12 cellular contexts compared by ENCODE assay signal in genomic region chr15:69869881-69870465, GRCh38.
"Had no signal": no experiment of that assay in that cellular context is flagged by ENCODE, and none has a peak within 500 bp of the region (broad histone marks: within the 10 kb centered on the region; RNA-seq: fewer than 3 reads in every experiment).

No MANE protein-coding gene starts in this region.

- H3K4me1 Mint-ChIP-seq: activated naive CD8-positive, alpha-beta T cell treated with anti-CD3 and anti-CD28 coated beads for 36 hours had no signal

- H3K4me3 Mint-ChIP-seq: activated naive CD8-positive, alpha-beta T cell treated with anti-CD3 and anti-CD28 coated beads for 36 hours; naive thymus-derived CD8-positive, alpha-beta T cell had no signal

- H3K27ac Mint-ChIP-seq: activated naive CD8-positive, alpha-beta T cell treated with anti-CD3 and anti-CD28 coated beads for 36 hours had no signal

- H3K4me1 ChIP-seq: heart left ventricle, right atrium auricular region had no signal

- ATAC-seq: activated CD4-positive, CD25-positive, alpha-beta regulatory T cell treated with anti-CD3 and anti-CD28 coated beads, Interleukin-2, amount 50 U/mL, for 24 hours; heart left ventricle; naive thymus-derived CD8-positive, alpha-beta T cell had no signal

- H3K27ac ChIP-seq: dorsolateral prefrontal cortex, heart left ventricle, right atrium auricular region had no signal

- H3K36me3 ChIP-seq: heart left ventricle, right atrium auricular region had no signal

- H3K4me3 ChIP-seq: dorsolateral prefrontal cortex, heart left ventricle, right atrium auricular region had no signal

- DNase-seq: activated CD4-positive, alpha-beta T cell treated with anti-CD3 and anti-CD28 coated beads, Interleukin-2, amount 50 U/mL, for 48 hours; activated gamma-delta T cell treated with Interleukin-2 at 50 U/mL for 16 hours; activated naive CD8-positive, alpha-beta T cell treated with anti-CD3 and anti-CD28 coated beads for 36 hours; activated T-cell treated with anti-CD3 and anti-CD28 coated beads, Interleukin-2, amount 50 U/mL, for 48 hours; anterior cingulate cortex; dorsolateral prefrontal cortex; foreskin melanocyte; heart left ventricle; left colon; naive thymus-derived CD8-positive, alpha-beta T cell had no signal

- H3K27me3 ChIP-seq: right atrium auricular region had no signal
